ENCODE assay signal across 8 cellular contexts in genomic region chr4:102827674-102828496, GRCh38. TPM values are rescaled to one million over a fixed set of nuclear protein-coding genes. Genes with fewer than 3 reads are reported as not detected.
DNase-seq lines count a peak whose midpoint lies in the region; ATAC-seq and TF ChIP-seq lines count a peak whose summit lies in the region.

No MANE protein-coding gene starts in this region.

- peak; percentile 80 for DNase-seq in NCI-H146 treated with DMSO at 0.1 percent for 48 hours (lab: John Stamatoyannopoulos, UW; ENCODE audit: unreplicated experiment)
- DNase-seq in T-cell = peak; percentile 91 to 100 (median 100)
- DNase-seq in amygdala (lab: John Stamatoyannopoulos, UW) = peak; percentile 84 to 99 (median 97)
- DNase-seq in left ventricle myocardium inferior = peak; percentile 99
- peak; percentile 100 for DNase-seq in posterior vena cava (ENCODE audit: low spot score)
- peak; percentile 99 for DNase-seq in upper lobe of right lung

- POLR2A ChIA-PET in T-cell (lab: Charles Lee) = interaction anchor here (0.5 to 2.8 kb wide), 30 partner anchors 10 to 393 kb away, joined by 3 to 65 read pairs (median 5); partner anchors contain the start of genes CISD2 (in 2 of the 2), MANBA (in 2 of the 2) and BDH2 (in 1 of the 2)

- no peak overlapping the region for H3K27ac Mint-ChIP-seq in T-cell

- H3K27me3 ChIP-seq in left ventricle myocardium inferior (ENCODE audit: low read depth) (no peaks in the 10 kb centered on the region), upper lobe of right lung (no peaks in the 10 kb centered on the region)

- H3K4me1 ChIP-seq in left ventricle myocardium inferior = peaks cover 65% of the 10 kb centered on the region
- peaks cover 19% of the 10 kb centered on the region for H3K4me1 ChIP-seq in upper lobe of right lung

- intact Hi-C loops in left ventricle myocardium inferior (cut with micrococcal nuclease) = no loop called here
- intact Hi-C loops in posterior vena cava (cut with DNase I) = loop anchor here in 1 of 2 donors (5.0 kb wide), 1 partner anchor 39 kb away; the partner anchor contains the start of gene CISD2
- intact Hi-C loops in upper lobe of right lung (cut with DNase I) = no loop called here

- peak overlapping the region; percentile 100 for H3K27ac ChIP-seq in left ventricle myocardium inferior (replicated peaks)
- peak overlapping the region; percentile 100 for H3K27ac ChIP-seq in upper lobe of right lung

- peaks cover 34 to 36% (median 35%) of the 10 kb centered on the region in 3 donors for H3K4me1 Mint-ChIP-seq in T-cell

- H3K9me3 ChIP-seq in left ventricle myocardium inferior (replicated peaks) = no peaks in the 10 kb centered on the region
- H3K9me3 ChIP-seq in upper lobe of right lung = no peaks in the 10 kb centered on the region

- H3K4me3 Mint-ChIP-seq in T-cell = no peak overlapping the region

- CTCF ChIA-PET in T-cell (lab: Charles Lee) = interaction anchor here (0.5 to 2.8 kb wide), 22 partner anchors 9 to 397 kb away, joined by 3 to 36 read pairs (median 4); partner anchors contain the start of genes BDH2 (in 1 of the 2), CISD2 (in 1 of the 2), MANBA (in 1 of the 2) and SLC9B1 (in 1 of the 2)

- peaks cover 7% of the 10 kb centered on the region for H3K36me3 Mint-ChIP-seq in T-cell

- H3K9me3 Mint-ChIP-seq in T-cell = no peaks in the 10 kb centered on the region

- H3K4me3 ChIP-seq in left ventricle myocardium inferior (peak overlapping the region; percentile 97), upper lobe of right lung (peak overlapping the region; percentile 93)

- H3K36me3 ChIP-seq in left ventricle myocardium inferior = peaks cover 5% of the 10 kb centered on the region
- H3K36me3 ChIP-seq in upper lobe of right lung = peaks cover 16% of the 10 kb centered on the region

- no peaks in the 10 kb centered on the region for H3K27me3 Mint-ChIP-seq in T-cell

- TF ChIP-seq CTCF in left ventricle myocardium inferior (IDR thresholded peaks at IDR 0.05; ENCODE audit: borderline replicate concordance) (no peak), upper lobe of right lung (IDR thresholded peaks at IDR 0.05) (peak; percentile 8)

- ATAC-seq in GM18498 (IDR thresholded peaks at IDR 0.05; ENCODE audit: unreplicated experiment) (peak; percentile 84), HG02884 (IDR thresholded peaks at IDR 0.05; ENCODE audit: unreplicated experiment) (peak; percentile 76), T-cell (replicated peaks in 1 of 4) (peak; percentile 73 to 78 (median 76)), upper lobe of right lung (peak; percentile 85)

RNA-seq across cellular contexts. Expression of gene UBE2D3, which starts 0.5 kb away (rescaled TPM):
- 100 to 1,000 TPM; 274 to 487 (median 289) TPM for total RNA-seq in T-cell
- total RNA-seq in left ventricle myocardium inferior = 251 TPM
- total RNA-seq in posterior vena cava = 100 to 1,000 TPM; 216 to 257 TPM
- total RNA-seq in upper lobe of right lung = 279 TPM

RNA-seq across cellular contexts. Expression of gene CISD2, which starts 40.9 kb away (rescaled TPM):
- total RNA-seq in T-cell (10 to 100 TPM; 12.2 to 14.2 (median 13.1) TPM), left ventricle myocardium inferior (17.1 TPM), posterior vena cava (10 to 100 TPM; 15.3 to 22.5 TPM), upper lobe of right lung (24.7 TPM)

Comparison
In these comparisons a context has a peak if more than half of its experiments do, and no peak if none do; other contexts are left out.
1. Peak in every context shown above with its lines: DNase-seq, ATAC-seq, H3K4me3 ChIP-seq and H3K27ac ChIP-seq.